ENCODE assay signal across 16 cellular contexts in the genomic region with DNA sequence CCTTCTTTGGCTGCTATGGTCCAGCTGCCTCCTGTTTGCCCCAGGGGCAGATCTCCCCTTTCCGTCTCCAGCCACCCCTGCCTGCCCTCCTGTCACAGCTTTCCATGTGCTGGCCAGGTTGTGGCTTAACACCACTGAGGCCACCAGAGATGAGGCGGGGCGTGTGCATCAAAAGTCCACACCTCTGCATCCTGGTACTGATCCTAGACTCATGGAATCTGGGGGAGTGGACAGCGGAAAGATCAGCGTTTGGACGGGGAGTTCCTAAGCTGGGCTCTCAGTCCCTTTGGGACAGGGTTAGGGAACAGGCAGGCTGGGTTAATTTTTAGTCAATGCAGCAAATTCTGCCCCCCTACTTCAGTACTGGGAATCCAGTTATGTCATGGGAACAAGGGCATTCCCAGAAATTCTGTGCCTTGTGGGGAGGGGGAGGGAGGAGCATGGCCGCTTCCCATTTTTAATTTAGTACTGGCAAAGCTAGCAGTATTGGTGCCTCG. TPM values are rescaled to one million over a fixed set of nuclear protein-coding genes. Genes with fewer than 3 reads are reported as not detected.
A peak's percentile ranks its signal among the peaks of the same experiment; 100 is the strongest.
DNase-seq lines count a peak whose midpoint lies in the region; ATAC-seq, FAIRE-seq and TF ChIP-seq lines count a peak whose summit lies in the region.
"Had no signal": no experiment of that assay in that cellular context is flagged by ENCODE, and none has a peak within 500 bp of the region (broad histone marks: within the 10 kb centered on the region; RNA-seq: fewer than 3 reads in every experiment).

No MANE protein-coding gene starts in this region.

- H3K27me3 Mint-ChIP-seq in astrocyte (ENCODE audit: low read depth, unreplicated experiment): no peaks in the 10 kb centered on the region

- H3K79me2 ChIP-seq in astrocyte (ENCODE audit: insufficient read depth, low read length): peaks cover 64% of the 10 kb centered on the region

- H3K4me1 Mint-ChIP-seq in astrocyte (ENCODE audit: low read depth, unreplicated experiment): peaks cover 22% of the 10 kb centered on the region

- H3K27me3 ChIP-seq in astrocyte (ENCODE audit: insufficient read depth, low read length): no peaks in the 10 kb centered on the region
- peaks cover 0 to 14% (median 0%) of the 10 kb centered on the region in 7 donors for H3K27me3 ChIP-seq in heart right ventricle
- H3K27me3 ChIP-seq: dorsolateral prefrontal cortex had no signal

- H3K4me3 Mint-ChIP-seq in astrocyte (ENCODE audit: unreplicated experiment): no peak overlapping the region
- H3K4me3 Mint-ChIP-seq: activated T-cell treated with anti-CD3 and anti-CD28 coated beads, Interleukin-2, amount 50 U/mL, for 4 hours had no signal

- peaks cover 75% of the 10 kb centered on the region for H4K20me1 ChIP-seq in astrocyte (ENCODE audit: insufficient read depth, low read length)

- H3K36me3 ChIP-seq in astrocyte (ENCODE audit: insufficient read depth, low read length): no peaks in the 10 kb centered on the region
- H3K36me3 ChIP-seq in heart right ventricle: peaks cover 0 to 27% (median 0%) of the 10 kb centered on the region in 9 donors
- H3K36me3 ChIP-seq: neutrophil had no signal

- no peaks in the 10 kb centered on the region for H3K9me3 Mint-ChIP-seq in astrocyte (ENCODE audit: unreplicated experiment)
- H3K9me3 Mint-ChIP-seq: activated T-cell treated with anti-CD3 and anti-CD28 coated beads, Interleukin-2, amount 50 U/mL, for 4 hours; CD14-positive monocyte had no signal

- ATAC-seq in heart right ventricle (peak in 7 of 8 donors; percentile 19 to 67 (median 36)), HG03175 (IDR thresholded peaks at IDR 0.05; ENCODE audit: unreplicated experiment) (no peak)
- ATAC-seq: activated T-cell treated with anti-CD3 and anti-CD28 coated beads, Interleukin-2, amount 50 U/mL, for 4 hours had no signal

- no peak overlapping the region for H3K27ac ChIP-seq in astrocyte (ENCODE audit: low read depth, low read length)
- H3K27ac ChIP-seq in heart right ventricle: peak overlapping the region; percentile 59 to 99 (median 82)
- H3K27ac ChIP-seq: dorsolateral prefrontal cortex, KMS-11, neutrophil had no signal

- TF ChIP-seq CTCF in AG09309 (IDR thresholded peaks at IDR 0.05; ENCODE audit: control insufficient read depth, insufficient read depth, low read depth, low read length, missing control alignments) (no peak), astrocyte (IDR thresholded peaks at IDR 0.05; ENCODE audit: insufficient read depth, low read depth, low read length) (no peak), heart right ventricle (IDR thresholded peaks at IDR 0.05) (no peak)

- H3K9me3 ChIP-seq in astrocyte (ENCODE audit: insufficient read depth, low read depth, low read length): no peaks in the 10 kb centered on the region
- H3K9me3 ChIP-seq in heart right ventricle: no peaks in the 10 kb centered on the region
- H3K9me3 ChIP-seq: neutrophil had no signal

- peak overlapping the region; percentile 93 for H3K4me2 ChIP-seq in astrocyte (ENCODE audit: low read length)
- H3K4me2 ChIP-seq: KMS-11 had no signal

- no peak for DNase-seq in AG09309 (ENCODE audit: low read depth)
- DNase-seq in astrocyte (ENCODE audit: low read depth): no peak
- DNase-seq in heart right ventricle: peak in 1 of 2 donors; percentile 57
- peak; percentile 56 for DNase-seq in renal cortical epithelial cell (ENCODE audit: low read depth)
- DNase-seq in effector CD8-positive, alpha-beta T cell (lab: John Stamatoyannopoulos, UW): no peak
- DNase-seq in NCI-H2107 treated with DMSO at 0.1 percent for 48 hours (lab: John Stamatoyannopoulos, UW; ENCODE audit: unreplicated experiment): no peak
- no peak for DNase-seq in COR-L47 (lab: John Stamatoyannopoulos, UW)
- DNase-seq: activated T-cell treated with anti-CD3 and anti-CD28 coated beads, Interleukin-2, amount 50 U/mL, for 4 hours; dorsolateral prefrontal cortex; GOT3 had no signal

- H3K4me1 ChIP-seq in astrocyte (ENCODE audit: insufficient read depth, low read length) (peaks cover 30% of the 10 kb centered on the region), heart right ventricle (peaks cover 32 to 81% (median 78%) of the 10 kb centered on the region in 9 donors)

- H3K9ac ChIP-seq in astrocyte (ENCODE audit: low read length): no peak overlapping the region
- H3K9ac ChIP-seq: KMS-11 had no signal

- 40 to 49% methylated on average over 8 of the region's 8 CpGs for WGBS in heart right ventricle, 2 donors

- no peak overlapping the region for H3K27ac Mint-ChIP-seq in astrocyte (ENCODE audit: unreplicated experiment)

- no peak overlapping the region for H2AFZ ChIP-seq in astrocyte (ENCODE audit: low read depth, low read length)

- H3K4me3 ChIP-seq in AG09309 (ENCODE audit: control insufficient read depth, low read depth, low read length): peak overlapping the region; percentile 37
- H3K4me3 ChIP-seq in astrocyte (ENCODE audit: insufficient read depth, low read depth, low read length): no peak overlapping the region
- H3K4me3 ChIP-seq in heart right ventricle: peak overlapping the region; percentile 18 to 89 (median 82)

- no peak for FAIRE-seq in astrocyte (lab: Jason Lieb, UNC)
- FAIRE-seq: TTC549 had no signal

- intact Hi-C loops in heart right ventricle (cut with DNase I): loop anchor here in 2 of 10 donors (5.0 to 10.0 kb wide), 3 partner anchors 82 to 1238 kb away; a partner anchor contains a TSS

- H3K36me3 Mint-ChIP-seq in astrocyte (ENCODE audit: low read depth, unreplicated experiment): peaks cover 5% of the 10 kb centered on the region

RNA-seq across cellular contexts. Expression of a gene that starts 3.9 kb away (rescaled TPM):
- total RNA-seq in astrocyte: 134 and 142 TPM in 2 replicates
- 100 to 1,000 TPM in 6 of 10 donors, 10 to 100 TPM in 4; 65.1 to 301 (median 123) TPM for total RNA-seq in heart right ventricle
- polyA plus RNA-seq in heart right ventricle: 100 to 1,000 TPM; 224 to 295 TPM
- total RNA-seq in renal cortical epithelial cell: 44.8 and 89.8 TPM in 2 replicates

RNA-seq across cellular contexts. Expression of a gene that starts 29.5 kb away (rescaled TPM):
- total RNA-seq in astrocyte (7.3 and 12.6 TPM in 2 replicates), heart right ventricle (10 to 100 TPM in 1 of 10 donors, 1 to 10 TPM in 4, under 1 TPM in 5; 0.17 to 20.0 (median 1.0) TPM), renal cortical epithelial cell (2.1 and 46.5 TPM in 2 replicates)
- polyA plus RNA-seq in heart right ventricle: 1 to 10 TPM in 1 of 2 donors, under 1 TPM in 1; 0.28 to 1.5 TPM

RNA-seq across cellular contexts. Expression of a gene that starts 54.2 kb away (rescaled TPM):
- not detected in 2 replicates for total RNA-seq in astrocyte
- under 1 TPM in 1 of 10 donors, not detected in 9; 0.62 TPM for total RNA-seq in heart right ventricle
- under 1 TPM in 1 of 2 donors, not detected in 1; 0.01 TPM for polyA plus RNA-seq in heart right ventricle
- 0.05 and 0.69 TPM in 2 replicates for total RNA-seq in renal cortical epithelial cell
- total RNA-seq: dorsolateral prefrontal cortex, RPMI7951 had no signal
- polyA plus RNA-seq: CD14-positive monocyte had no signal
